ENCODE assay signal across 14 cellular contexts in the genomic region with DNA sequence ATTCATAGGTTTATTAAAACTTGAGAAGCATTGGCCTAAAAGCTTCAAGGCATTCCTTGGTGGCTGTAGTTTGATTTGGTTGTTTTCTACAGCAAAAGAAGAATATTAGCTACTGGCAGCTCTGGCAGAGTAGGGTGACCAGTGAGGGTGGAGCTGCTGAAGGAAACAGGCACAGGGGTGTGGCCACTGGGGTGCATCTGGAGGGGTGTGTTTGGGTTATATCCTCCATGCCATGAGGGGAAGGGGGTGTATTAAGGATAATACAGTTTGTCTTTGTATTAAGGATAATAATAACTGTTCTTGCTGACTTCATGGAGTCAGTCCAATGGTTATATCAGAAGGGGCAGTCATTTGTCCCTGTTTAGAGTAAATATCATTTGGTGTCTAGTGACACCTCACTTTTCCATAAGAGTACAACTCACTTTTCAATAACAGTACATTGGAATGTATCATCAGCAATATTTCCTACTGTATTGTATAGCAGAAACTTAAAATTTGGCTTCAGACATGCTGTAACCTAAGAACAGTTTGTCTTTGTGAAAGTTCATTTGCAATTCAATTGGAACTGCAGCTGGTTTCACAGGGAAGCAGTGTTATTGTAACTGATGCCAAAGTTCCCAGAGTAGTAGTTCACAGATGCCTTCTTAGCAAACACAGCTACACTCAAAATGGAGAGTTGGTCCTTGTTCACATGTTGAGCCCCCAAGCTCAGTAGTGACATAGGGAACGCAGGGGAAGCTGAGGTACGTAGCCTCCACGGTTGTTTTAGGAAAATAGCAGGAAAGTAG. TPM values are rescaled to one million over a fixed set of nuclear protein-coding genes. Genes with fewer than 3 reads are reported as not detected.
DNase-seq lines count a peak whose midpoint lies in the region; ATAC-seq and TF ChIP-seq lines count a peak whose summit lies in the region.
"Had no signal": no experiment of that assay in that cellular context is flagged by ENCODE, and none has a peak within 500 bp of the region (broad histone marks: within the 10 kb centered on the region; RNA-seq: fewer than 3 reads in every experiment).

No MANE protein-coding gene starts in this region.

- H3K79me2 ChIP-seq in PC-3 (ENCODE audit: low read length): no peaks in the 10 kb centered on the region

- H3K9me3 ChIP-seq in iPS-18a (ENCODE audit: control insufficient read depth, low read depth, low read length) (no peaks in the 10 kb centered on the region), stomach smooth muscle (ENCODE audit: control insufficient read depth in 2 of 2, low read length in 2 of 2) (no peaks in the 10 kb centered on the region), PC-3 (ENCODE audit: low read length) (no peaks in the 10 kb centered on the region)
- H3K9me3 ChIP-seq: lower lobe of right lung, SK-N-SH had no signal

- CTCF ChIA-PET in PC-3 (lab: Charles Lee): no interaction called here

- H3K4me1 ChIP-seq in iPS-18a (ENCODE audit: control insufficient read depth, low read depth, low read length): peaks cover 14% of the 10 kb centered on the region
- peaks cover 26% of the 10 kb centered on the region for H3K4me1 ChIP-seq in stomach smooth muscle (ENCODE audit: control insufficient read depth, insufficient read depth, low read length)
- peaks cover 11% of the 10 kb centered on the region for H3K4me1 ChIP-seq in PC-3 (ENCODE audit: insufficient read depth, low read length)
- H3K4me1 ChIP-seq: lower lobe of right lung had no signal

- H3K9ac ChIP-seq in iPS-18a (ENCODE audit: low read length): no peak overlapping the region
- peak overlapping the region in 1 of 2 donors; percentile 21 for H3K9ac ChIP-seq in stomach smooth muscle (ENCODE audit: low read length in 2 of 2)
- no peak overlapping the region for H3K9ac ChIP-seq in PC-3 (ENCODE audit: low read length)
- H3K9ac ChIP-seq: SK-N-SH had no signal

- H3K27ac ChIP-seq in coronary artery: peak overlapping the region; percentile 42 to 60
- no peak overlapping the region for H3K27ac ChIP-seq in iPS-18a (ENCODE audit: low read length)
- H3K27ac ChIP-seq in stomach smooth muscle (ENCODE audit: low read length): peak overlapping the region; percentile 76
- H3K27ac ChIP-seq in PC-3 (ENCODE audit: low read length): no peak overlapping the region
- H3K27ac ChIP-seq: lower lobe of right lung had no signal

- H3K4me2 ChIP-seq in PC-3 (ENCODE audit: low read length): no peak overlapping the region
- H3K4me2 ChIP-seq: SK-N-SH had no signal

- no TSS peak for BruUV-seq in PC-3 (replicated peaks; lab: Mats Ljungman, UMichigan)

- H3K27me3 ChIP-seq in iPS-18a (ENCODE audit: control insufficient read depth, insufficient read depth, low read length) (no peaks in the 10 kb centered on the region), stomach smooth muscle (ENCODE audit: control insufficient read depth in 1 of 2, insufficient read depth in 2 of 2, low read length in 2 of 2) (no peaks in the 10 kb centered on the region), PC-3 (ENCODE audit: low read length) (no peaks in the 10 kb centered on the region)

- H2AFZ ChIP-seq in PC-3 (ENCODE audit: low read length): no peak overlapping the region

- DNase-seq in NCI-H2107 treated with DMSO at 0.1 percent for 48 hours (lab: John Stamatoyannopoulos, UW; ENCODE audit: unreplicated experiment) (peak; percentile 81), coronary artery (ENCODE audit: low spot score) (no peak), EL (no peak), PC-3 (no peak), UCSD-AML1 (lab: John Stamatoyannopoulos, UW; ENCODE audit: unreplicated experiment) (no peak)
- DNase-seq in effector CD8-positive, alpha-beta T cell (lab: John Stamatoyannopoulos, UW): no peak
- DNase-seq: activated CD8-positive, alpha-beta T cell treated with anti-CD3 and anti-CD28 coated beads for 36 hours; activated naive CD8-positive, alpha-beta T cell treated with anti-CD3 and anti-CD28 coated beads, Interleukin-2, amount 50 U/mL, for 24 hours; Calu3; lower lobe of right lung; NCI-H2081 treated with DMSO at 0.1 percent for 48 hours; SK-N-SH had no signal

- no peaks in the 10 kb centered on the region for H3F3A ChIP-seq in PC-3 (ENCODE audit: low read length, unreplicated experiment)

- intact Hi-C loops in PC-3 (cut with micrococcal nuclease): no loop called here

- POLR2A ChIA-PET in PC-3 (lab: Charles Lee; ENCODE audit: unreplicated experiment): interaction anchor here (0.6 kb wide), 1 partner anchor 16 kb away, joined by 3 read pairs; no protein-coding TSS in a partner anchor

- no peaks in the 10 kb centered on the region for H4K20me1 ChIP-seq in PC-3 (ENCODE audit: low read length)

- no peak for ATAC-seq in PC-3
- ATAC-seq: activated CD8-positive, alpha-beta T cell treated with anti-CD3 and anti-CD28 coated beads for 36 hours; activated naive CD8-positive, alpha-beta T cell treated with anti-CD3 and anti-CD28 coated beads, Interleukin-2, amount 50 U/mL, for 24 hours; lower lobe of right lung had no signal

- H3K36me3 ChIP-seq in iPS-18a (ENCODE audit: control insufficient read depth, low read depth, low read length) (no peaks in the 10 kb centered on the region), stomach smooth muscle (ENCODE audit: control insufficient read depth in 2 of 2, insufficient read depth in 2 of 2, low read length in 2 of 2) (no peaks in the 10 kb centered on the region), PC-3 (ENCODE audit: low read depth, low read length) (no peaks in the 10 kb centered on the region)
- H3K36me3 ChIP-seq: lower lobe of right lung had no signal

- no peak for TF ChIP-seq CTCF in coronary artery (IDR thresholded peaks at IDR 0.05)
- no peak for TF ChIP-seq CTCF in PC-3 (conservative IDR thresholded peaks at IDR 0.05; ENCODE audit: low read depth, low read length)

- H3K9me2 ChIP-seq in PC-3 (replicated peaks; ENCODE audit: low read length): no peaks in the 10 kb centered on the region
- H3K9me2 ChIP-seq: SK-N-SH had no signal

- no peak overlapping the region for H3K4me3 ChIP-seq in coronary artery
- peak overlapping the region; percentile 11 for H3K4me3 ChIP-seq in iPS-18a (ENCODE audit: low read length)
- H3K4me3 ChIP-seq in stomach smooth muscle (ENCODE audit: low read length in 2 of 2): peak overlapping the region in 1 of 2 donors; percentile 22
- no peak overlapping the region for H3K4me3 ChIP-seq in PC-3 (ENCODE audit: low read length)
- H3K4me3 ChIP-seq: lower lobe of right lung had no signal

RNA-seq across cellular contexts. Expression of a gene that starts 23.2 kb away (rescaled TPM):
- total RNA-seq in PC-3 (2014; rRNA removed): 0.26 TPM in 1 of 2 replicates, not detected in the other

RNA-seq across cellular contexts. Expression of a gene that starts 32.4 kb away (rescaled TPM):
- total RNA-seq in PC-3 (2014; rRNA removed): 15.7 and 16.5 TPM in 2 replicates

Comparison
In these comparisons a context has a peak if more than half of its experiments do, and no peak if none do; other contexts are left out.
1. H3K27ac ChIP-seq: peak in coronary artery (2 of 2) and stomach smooth muscle (single experiment); none in iPS-18a (single experiment) and PC-3 (single experiment).